In the genomic region with DNA sequence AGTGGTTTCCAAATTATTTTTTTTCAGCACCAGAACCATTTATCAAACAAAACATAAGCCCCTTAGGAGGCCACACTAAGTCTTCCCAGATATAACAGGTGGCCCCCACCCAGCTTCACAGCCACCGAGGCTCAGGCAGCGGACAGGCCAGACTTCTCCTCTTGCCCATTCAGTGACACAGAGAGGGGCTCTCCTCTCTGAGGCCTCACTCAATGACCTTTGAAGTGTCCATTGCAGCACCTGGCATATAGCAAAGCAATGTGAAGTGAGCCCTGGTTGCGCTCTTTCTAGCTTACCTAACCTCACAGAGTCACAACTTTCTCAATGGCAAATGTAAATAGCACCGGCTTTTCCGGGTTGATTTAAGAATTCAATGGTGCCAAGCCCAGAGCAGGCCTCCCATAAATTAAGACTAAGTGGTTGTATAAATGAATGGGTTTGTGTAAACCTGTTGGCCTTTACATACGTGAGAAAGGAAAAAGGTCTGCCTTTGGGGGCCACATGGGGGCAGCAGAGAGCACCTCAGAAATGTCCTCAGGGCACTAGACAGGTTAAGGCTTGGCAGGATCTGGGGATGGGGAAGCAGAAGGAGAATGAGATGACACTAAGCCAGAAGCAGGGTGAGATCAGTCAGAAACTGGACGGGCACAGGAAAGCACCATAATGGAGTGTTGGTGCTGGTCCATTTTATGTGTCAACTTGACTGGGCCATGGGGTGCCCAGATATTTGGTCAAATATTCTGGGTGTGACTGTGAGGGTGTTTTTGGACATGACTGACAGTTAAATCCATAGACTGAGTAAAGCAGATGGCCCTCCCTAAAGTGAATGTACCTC, we compare ENCODE assay signal across 8 cellular contexts. TPM values are rescaled to one million over a fixed set of nuclear protein-coding genes. Genes with fewer than 3 reads are reported as not detected.
DNase-seq lines count a peak whose midpoint lies in the region; ATAC-seq, FAIRE-seq and TF ChIP-seq lines count a peak whose summit lies in the region.

No MANE protein-coding gene starts in this region.

- ATAC-seq in lung (ENCODE audit: insufficient read depth, low FRiP score): no peak

- TF ChIP-seq CTCF in bronchial epithelial cell (IDR thresholded peaks at IDR 0.05; ENCODE audit: insufficient read depth, low read length, severe bottlenecking) (peak; percentile 85), lung (IDR thresholded peaks at IDR 0.05; ENCODE audit: control extremely low read depth, extremely low read depth) (peak; percentile 12)

- H3K27me3 ChIP-seq in bronchial epithelial cell (ENCODE audit: control insufficient read depth, insufficient read depth, low read length) (no peaks in the 10 kb centered on the region), lung (ENCODE audit: control insufficient read depth, insufficient read depth) (no peaks in the 10 kb centered on the region)

- no peak overlapping the region for H3K4me3 ChIP-seq in bronchial epithelial cell (ENCODE audit: low read depth, low read length)
- H3K4me3 ChIP-seq in lung: no peak overlapping the region

- no peaks in the 10 kb centered on the region for H3K4me1 ChIP-seq in lung (ENCODE audit: control insufficient read depth in 2 of 2, insufficient read depth in 2 of 2, low read length in 2 of 2)

- H3K36me3 ChIP-seq in bronchial epithelial cell (ENCODE audit: control insufficient read depth, insufficient read depth, low read length) (no peaks in the 10 kb centered on the region), lung (ENCODE audit: control insufficient read depth in 2 of 2, insufficient read depth in 2 of 2, low read length in 2 of 2) (no peaks in the 10 kb centered on the region)

- peaks cover 0 to 7% of the 10 kb centered on the region in 2 donors for H3K9me3 ChIP-seq in lung (ENCODE audit: control insufficient read depth in 2 of 2, insufficient read depth in 1 of 2, low read length in 1 of 2)

- 78 to 86% methylated on average over 7 of the region's 7 CpGs for WGBS in lung, 2 donors

- peak; percentile 80 for DNase-seq in ELF-1 (ENCODE audit: low read depth, low spot score)
- peak; percentile 62 for DNase-seq in HK-2 (ENCODE audit: unreplicated experiment)
- DNase-seq in RCC 7860 (ENCODE audit: low spot score): peak; percentile 27
- peak; percentile 76 for DNase-seq in bronchial epithelial cell (ENCODE audit: low read depth)
- DNase-seq in lung (ENCODE audit: low spot score): peak; percentile 47
- no peak for DNase-seq in putamen (ENCODE audit: low spot score)
- no peak for DNase-seq in NK-92 treated with Interleukin-12 subunit alpha and Interleukin-12 subunit beta, amount 100 ng/mL, for 24 hours (lab: John Stamatoyannopoulos, UW)
- DNase-seq in hepatic stellate cell (ENCODE audit: low spot score): no peak

- FAIRE-seq in RCC 7860 (lab: Jason Lieb, UNC): no peak
- peak; percentile 43 for FAIRE-seq in bronchial epithelial cell (lab: Jason Lieb, UNC)

- H3K27ac ChIP-seq in lung (ENCODE audit: low read depth in 1 of 2, low read length in 1 of 2): no peak overlapping the region

RNA-seq across cellular contexts. Expression of gene FRMPD2, which starts 59.1 kb away (rescaled TPM):
- total RNA-seq in bronchial epithelial cell: under 0.01 and 0.13 TPM in 2 replicates
- 10 to 100 TPM; 11.3 to 26.7 TPM for total RNA-seq in lung
- polyA plus RNA-seq in lung: 1 to 10 TPM; 1.8 to 2.7 TPM

Comparison
In these comparisons a context has a peak if more than half of its experiments do, and no peak if none do; other contexts are left out.
1. DNase-seq: peak in ELF-1 (single experiment), HK-2 (single experiment), RCC 7860 (single experiment), bronchial epithelial cell (single experiment) and lung (single experiment); none in putamen (single experiment), NK-92 treated with Interleukin-12 subunit alpha and Interleukin-12 subunit beta, amount 100 ng/mL, for 24 hours (single experiment) and hepatic stellate cell (single experiment).
2. RNA of gene FRMPD2, which starts 59.1 kb away (total RNA-seq): 11.3 to 26.7 TPM in lung; under 0.01 to 0.13 TPM in bronchial epithelial cell; every median in the first group is over 10 times any median in the second.